Comparison of ENCODE assay signal across 1 cellular context in genomic region chr17:58007781-58008706, GRCh38.
A peak's percentile ranks its signal among the peaks of the same experiment; 100 is the strongest.
TF ChIP-seq lines count a peak whose summit lies in the region.

No MANE protein-coding gene starts in this region.

TF ChIP-seq in H1, 55 proteins besides CTCF, POLR2A, EP300 and RAD21:
- TF ChIP-seq YY1 (IDR thresholded peaks at IDR 0.05; ENCODE audit: low read depth, low read length) (peak; percentile 15; the same call in 1 of the 2 replicates), SIN3A (conservative IDR thresholded peaks at IDR 0.05 in 1 of 2, IDR thresholded peaks at IDR 0.05 in 1 of 2; ENCODE audit: low read depth in 1 of 2, low read length in 2 of 2) (peak in 1 of 2 experiments; percentile 49; a peak in 2 of 4 replicates), TBP (IDR thresholded peaks at IDR 0.05; ENCODE audit: low read depth, low read length) (no peak), PHF8 (conservative IDR thresholded peaks at IDR 0.05; ENCODE audit: low read depth, low read length) (peak; percentile 41), TAF7 (optimal IDR thresholded peaks at IDR 0.05; ENCODE audit: borderline replicate concordance, low read depth, low read length) (peak; percentile 28), RBBP5 (IDR thresholded peaks at IDR 0.05; ENCODE audit: borderline replicate concordance, low read depth, low read length) (no peak), KDM4A (IDR thresholded peaks at IDR 0.05; ENCODE audit: low read depth, low read length, severe bottlenecking) (peak; percentile 17)
- TF ChIP-seq, protein P1, sequence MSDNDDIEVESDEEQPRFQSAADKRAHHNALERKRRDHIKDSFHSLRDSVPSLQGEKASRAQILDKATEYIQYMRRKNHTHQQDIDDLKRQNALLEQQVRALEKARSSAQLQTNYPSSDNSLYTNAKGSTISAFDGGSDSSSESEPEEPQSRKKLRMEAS (IDR thresholded peaks at IDR 0.05), result peak; percentile 33
